1 cellular context compared by ENCODE assay signal in the genomic region with DNA sequence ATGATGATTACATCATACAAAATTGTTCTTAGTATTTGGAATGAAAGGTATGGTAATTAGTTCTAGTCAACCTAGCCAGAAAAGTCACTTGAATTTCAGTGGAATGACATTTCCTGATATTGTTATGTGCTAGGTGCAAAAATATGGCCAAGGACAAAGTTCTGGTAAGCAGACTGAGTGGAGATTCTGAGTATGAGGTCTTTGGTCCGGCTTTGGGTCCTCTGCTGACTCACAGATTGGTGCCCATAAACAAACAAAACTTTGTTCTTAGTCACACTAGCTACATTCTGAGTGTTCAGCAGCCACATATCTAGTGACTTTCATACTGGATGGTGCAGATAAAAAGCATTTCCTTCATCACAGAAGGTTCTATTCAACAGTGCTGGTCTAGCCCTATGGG.
TF ChIP-seq lines count a peak whose summit lies in the region.

No MANE protein-coding gene starts in this region.

TF ChIP-seq in K562, 482 proteins besides CTCF, POLR2A, EP300 and RAD21 (continued from another document):
- TF ChIP-seq, protein P1, sequence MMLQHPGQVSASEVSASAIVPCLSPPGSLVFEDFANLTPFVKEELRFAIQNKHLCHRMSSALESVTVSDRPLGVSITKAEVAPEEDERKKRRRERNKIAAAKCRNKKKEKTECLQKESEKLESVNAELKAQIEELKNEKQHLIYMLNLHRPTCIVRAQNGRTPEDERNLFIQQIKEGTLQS (IDR thresholded peaks at IDR 0.05) = peak; percentile 10; the same call in 1 of the 2 replicates
- TF ChIP-seq, protein P1 (CRISPR knock-in tag; conservative IDR thresholded peaks at IDR 0.05) = no peak
- TF ChIP-seq ILF3 (IDR thresholded peaks at IDR 0.05; ENCODE audit: borderline replicate concordance) (no peak), CEBPG (CRISPR knock-in tag; IDR thresholded peaks at IDR 0.05) (no peak), CEBPG (tag; conservative IDR thresholded peaks at IDR 0.05 in 1 of 2, IDR thresholded peaks at IDR 0.05 in 1 of 2) (peak; percentile 29 to 62; a peak in 2 of 4 replicates)
TF ChIP-seq in K562: peak in this region for 2.
